22 cellular contexts compared by ENCODE assay signal in genomic region chr7:55363386-55364170, GRCh38. TPM values are rescaled to one million over a fixed set of nuclear protein-coding genes. Genes with fewer than 3 reads are reported as not detected.
DNase-seq lines count a peak whose midpoint lies in the region; ATAC-seq and TF ChIP-seq lines count a peak whose summit lies in the region.
"Had no signal": no experiment of that assay in that cellular context is flagged by ENCODE, and none has a peak within 500 bp of the region (broad histone marks: within the 10 kb centered on the region; RNA-seq: fewer than 3 reads in every experiment).

No MANE protein-coding gene starts in this region.

- TF ChIP-seq EP300 in transverse colon (IDR thresholded peaks at IDR 0.05; ENCODE audit: low read depth) = no peak

- intact Hi-C loops in transverse colon (cut with DNase I; ENCODE audit: low total_unique reads) = no loop called here

- peaks cover 5% of the 10 kb centered on the region for H3K27me3 Mint-ChIP-seq in activated naive CD4-positive, alpha-beta T cell treated with anti-CD3 and anti-CD28 coated beads, Interleukin-2, amount 10 ng/mL, durations not matched to agents 7 days and 5 days
- H3K27me3 Mint-ChIP-seq in WTC11 (ENCODE audit: low read depth) = no peaks in the 10 kb centered on the region; the same call in 1 of the 2 replicates
- H3K27me3 Mint-ChIP-seq in immature natural killer cell (ENCODE audit: low read depth in 3 of 3) = peaks cover 5 to 23% (median 12%) of the 10 kb centered on the region in 3 donors

- in situ Hi-C loops in transverse colon (cut with MboI; ENCODE audit: low pct_ligation_motif_present in 1 of 4, low pct_unique_long_range_greater_than_20kb in 1 of 4, low sequenced_read_pairs in 3 of 4) = no loop called here

- TF ChIP-seq CTCF in WTC11 (IDR thresholded peaks at IDR 0.05) (no peak), transverse colon (IDR thresholded peaks at IDR 0.05) (no peak)

- peaks cover 7% of the 10 kb centered on the region for H3K36me3 Mint-ChIP-seq in activated naive CD4-positive, alpha-beta T cell treated with anti-CD3 and anti-CD28 coated beads, Interleukin-2, amount 10 ng/mL, durations not matched to agents 7 days and 5 days
- H3K36me3 Mint-ChIP-seq in activated naive CD4-positive, alpha-beta T cell treated with anti-CD3 and anti-CD28 coated beads, Interleukin-2, amount 50 U/mL, for 72 hours = peaks cover 7 to 9% of the 10 kb centered on the region in 2 donors
- peaks cover 5% of the 10 kb centered on the region for H3K36me3 Mint-ChIP-seq in WTC11
- no peaks in the 10 kb centered on the region for H3K36me3 Mint-ChIP-seq in immature natural killer cell
- peaks cover 9% of the 10 kb centered on the region for H3K36me3 Mint-ChIP-seq in stimulated activated effector memory CD8-positive, alpha-beta T cell treated with anti-CD3 and anti-CD28 coated beads, Interleukin-12 subunit alpha, Interleukin-12 subunit beta, amount 100 ng/mL, for 72 hours

- no peaks in the 10 kb centered on the region for H3K9me3 Mint-ChIP-seq in activated naive CD4-positive, alpha-beta T cell treated with anti-CD3 and anti-CD28 coated beads, Interleukin-2, amount 10 ng/mL, durations not matched to agents 7 days and 5 days
- H3K9me3 Mint-ChIP-seq in activated naive CD4-positive, alpha-beta T cell treated with anti-CD3 and anti-CD28 coated beads, Interleukin-2, amount 50 U/mL, for 72 hours = no peaks in the 10 kb centered on the region
- H3K9me3 Mint-ChIP-seq in WTC11 = no peaks in the 10 kb centered on the region
- H3K9me3 Mint-ChIP-seq in immature natural killer cell = no peaks in the 10 kb centered on the region
- H3K9me3 Mint-ChIP-seq in stimulated activated effector memory CD8-positive, alpha-beta T cell treated with anti-CD3 and anti-CD28 coated beads, Interleukin-12 subunit alpha, Interleukin-12 subunit beta, amount 100 ng/mL, for 72 hours = no peaks in the 10 kb centered on the region
- H3K9me3 Mint-ChIP-seq: effector memory CD8-positive, alpha-beta T cell had no signal

- WGBS in transverse colon (ENCODE audit: low coverage in 1 of 2), 2 donors = 82 to 90% methylated on average over 3 to 25 of the region's 25 CpGs

- peaks cover 28% of the 10 kb centered on the region for H3K4me1 Mint-ChIP-seq in activated naive CD4-positive, alpha-beta T cell treated with anti-CD3 and anti-CD28 coated beads, Interleukin-2, amount 10 ng/mL, durations not matched to agents 7 days and 5 days
- H3K4me1 Mint-ChIP-seq in WTC11 = peaks cover 31% of the 10 kb centered on the region
- peaks cover 12 to 30% of the 10 kb centered on the region in 2 donors for H3K4me1 Mint-ChIP-seq in immature natural killer cell
- peaks cover 28% of the 10 kb centered on the region for H3K4me1 Mint-ChIP-seq in stimulated activated effector memory CD8-positive, alpha-beta T cell treated with anti-CD3 and anti-CD28 coated beads, Interleukin-12 subunit alpha, Interleukin-12 subunit beta, amount 100 ng/mL, for 72 hours

- H3K9me3 ChIP-seq in transverse colon = no peaks in the 10 kb centered on the region
- H3K9me3 ChIP-seq: A549, BLaER1, suprapubic skin had no signal

- no peak for ATAC-seq in activated naive CD4-positive, alpha-beta T cell treated with anti-CD3 and anti-CD28 coated beads, Interleukin-2, amount 50 U/mL, for 72 hours
- ATAC-seq in WTC11 = no peak
- ATAC-seq in stimulated activated effector memory CD8-positive, alpha-beta T cell treated with anti-CD3 and anti-CD28 coated beads, Interleukin-12 subunit alpha, Interleukin-12 subunit beta, amount 100 ng/mL, for 72 hours = no peak
- ATAC-seq: A549; effector memory CD8-positive, alpha-beta T cell; PC-3 had no signal

- H3K36me3 ChIP-seq in transverse colon = no peaks in the 10 kb centered on the region
- H3K36me3 ChIP-seq: BLaER1, suprapubic skin had no signal

- CTCF ChIA-PET in activated naive CD4-positive, alpha-beta T cell treated with anti-CD3 and anti-CD28 coated beads, Interleukin-2, amount 10 ng/mL, durations not matched to agents 7 days and 5 days (lab: Charles Lee) = no interaction called here
- CTCF ChIA-PET in WTC11 (lab: Charles Lee) = interaction anchor here (0.7 to 1.0 kb wide), 2 partner anchors 28 to 240 kb away, joined by 3 to 4 read pairs; no protein-coding TSS in a partner anchor

- no peak overlapping the region for H3K4me3 ChIP-seq in transverse colon
- H3K4me3 ChIP-seq: A549, suprapubic skin had no signal

- H3K27ac ChIP-seq in substantia nigra (ENCODE audit: low read depth, low read length, poor library complexity, severe bottlenecking) (no peak overlapping the region), transverse colon (no peak overlapping the region)

- H3K27ac Mint-ChIP-seq in activated naive CD4-positive, alpha-beta T cell treated with anti-CD3 and anti-CD28 coated beads, Interleukin-2, amount 10 ng/mL, durations not matched to agents 7 days and 5 days = no peak overlapping the region
- no peak overlapping the region for H3K27ac Mint-ChIP-seq in activated naive CD4-positive, alpha-beta T cell treated with anti-CD3 and anti-CD28 coated beads, Interleukin-2, amount 50 U/mL, for 72 hours
- H3K27ac Mint-ChIP-seq in WTC11 = 0 out of 2 replicates have a peak overlapping the region, but pooled peaks have one; percentile 97
- no peak overlapping the region for H3K27ac Mint-ChIP-seq in immature natural killer cell
- H3K27ac Mint-ChIP-seq in stimulated activated effector memory CD8-positive, alpha-beta T cell treated with anti-CD3 and anti-CD28 coated beads, Interleukin-12 subunit alpha, Interleukin-12 subunit beta, amount 100 ng/mL, for 72 hours = no peak overlapping the region

- H3K4me3 Mint-ChIP-seq in activated naive CD4-positive, alpha-beta T cell treated with anti-CD3 and anti-CD28 coated beads, Interleukin-2, amount 10 ng/mL, durations not matched to agents 7 days and 5 days = peak overlapping the region; percentile 17
- H3K4me3 Mint-ChIP-seq in WTC11 (no peak overlapping the region; the same call in 1 of the 2 replicates), immature natural killer cell (peak overlapping the region in 3 of 5 donors; percentile 17 to 95 (median 92))
- H3K4me3 Mint-ChIP-seq in stimulated activated effector memory CD8-positive, alpha-beta T cell treated with anti-CD3 and anti-CD28 coated beads, Interleukin-12 subunit alpha, Interleukin-12 subunit beta, amount 100 ng/mL, for 72 hours = peak overlapping the region; percentile 94

- TF ChIP-seq POLR2A in transverse colon (IDR thresholded peaks at IDR 0.05) = no peak

- POLR2A ChIA-PET in WTC11 (lab: Charles Lee) = no interaction called here

- no peaks in the 10 kb centered on the region for H3K27me3 ChIP-seq in transverse colon
- H3K27me3 ChIP-seq: BLaER1, suprapubic skin had no signal

- DNase-seq in activated naive CD4-positive, alpha-beta T cell treated with anti-CD3 and anti-CD28 coated beads, Interleukin-2, amount 10 ng/mL, durations not matched to agents 7 days and 5 days = no peak
- no peak for DNase-seq in activated naive CD4-positive, alpha-beta T cell treated with anti-CD3 and anti-CD28 coated beads, Interleukin-2, amount 50 U/mL, for 72 hours (ENCODE audit: low spot score in 2 of 2)
- DNase-seq in WTC11 (ENCODE audit: low spot score) (no peak), immature natural killer cell (no peak), substantia nigra (lab: John Stamatoyannopoulos, UW) (no peak), transverse colon (no peak)
- DNase-seq in stimulated activated effector memory CD8-positive, alpha-beta T cell treated with anti-CD3 and anti-CD28 coated beads, Interleukin-12 subunit alpha, Interleukin-12 subunit beta, amount 100 ng/mL, for 72 hours (ENCODE audit: low spot score in 2 of 2) = no peak
- DNase-seq in stimulated activated CD4-positive, alpha-beta T cell treated with anti-CD3 and anti-CD28 coated beads, Interleukin-12 subunit alpha, Interleukin-12 subunit beta, amount 100 ng/mL, for 4 hours = no peak
- DNase-seq: activated CD4-positive, alpha-beta T cell treated with anti-CD3 and anti-CD28 coated beads, Interleukin-2, amount 50 U/mL, for 48 hours; activated naive CD4-positive, alpha-beta T cell; aorta; DMS153; effector memory CD8-positive, alpha-beta T cell; GOT3; midbrain; NCI-H2029; NCI-H345; PC-3; SHP77 treated with DMSO at 0.1 percent for 48 hours had no signal

- peaks cover 12 to 18% (median 16%) of the 10 kb centered on the region in 4 donors for H3K4me1 ChIP-seq in transverse colon

TF ChIP-seq in WTC11, 78 proteins besides CTCF, POLR2A, EP300 and RAD21 (continues in another document):
- TF ChIP-seq ZBTB21 (CRISPR knock-in tag; IDR thresholded peaks at IDR 0.05; ENCODE audit: borderline replicate concordance) = no peak
- no peak for TF ChIP-seq MAX (CRISPR knock-in tag; IDR thresholded peaks at IDR 0.05)
- no peak for TF ChIP-seq ZNF416 (CRISPR knock-in tag; IDR thresholded peaks at IDR 0.05)
- no peak for TF ChIP-seq JAZF1 (CRISPR knock-in tag; IDR thresholded peaks at IDR 0.05)
- TF ChIP-seq JUN (CRISPR knock-in tag; IDR thresholded peaks at IDR 0.05) = no peak
- no peak for TF ChIP-seq FOXK1 (CRISPR knock-in tag; IDR thresholded peaks at IDR 0.05)
- TF ChIP-seq IRF1 (CRISPR knock-in tag; IDR thresholded peaks at IDR 0.05) = no peak
- no peak for TF ChIP-seq CDX4 (CRISPR knock-in tag; IDR thresholded peaks at IDR 0.05; ENCODE audit: borderline replicate concordance)
- no peak for TF ChIP-seq NFE2L1 (CRISPR knock-in tag; IDR thresholded peaks at IDR 0.05)
- no peak for TF ChIP-seq SMAD4 (CRISPR knock-in tag; IDR thresholded peaks at IDR 0.05)
- TF ChIP-seq FOXP1 (CRISPR knock-in tag; IDR thresholded peaks at IDR 0.05; ENCODE audit: borderline replicate concordance) = no peak

RNA-seq across cellular contexts. Expression of gene LANCL2, which starts 1.6 kb away (rescaled TPM):
- total RNA-seq in activated naive CD4-positive, alpha-beta T cell treated with anti-CD3 and anti-CD28 coated beads, Interleukin-2, amount 50 U/mL, for 72 hours = 10 to 100 TPM in 1 of 2 donors, 1 to 10 TPM in 1; 5.4 to 11.7 TPM
- total RNA-seq in WTC11 (2021) = 9.1 to 13.2 TPM (median 10.2 TPM) in 3 replicates
- 1 to 10 TPM; 5.6 to 9.5 (median 5.8) TPM for polyA plus RNA-seq in immature natural killer cell
- 10 to 100 TPM in 3 of 4 donors, 1 to 10 TPM in 1; 6.4 to 27.0 (median 15.6) TPM for total RNA-seq in transverse colon
